Comparison of ENCODE assay signal across 1 cellular context in the genomic region with DNA sequence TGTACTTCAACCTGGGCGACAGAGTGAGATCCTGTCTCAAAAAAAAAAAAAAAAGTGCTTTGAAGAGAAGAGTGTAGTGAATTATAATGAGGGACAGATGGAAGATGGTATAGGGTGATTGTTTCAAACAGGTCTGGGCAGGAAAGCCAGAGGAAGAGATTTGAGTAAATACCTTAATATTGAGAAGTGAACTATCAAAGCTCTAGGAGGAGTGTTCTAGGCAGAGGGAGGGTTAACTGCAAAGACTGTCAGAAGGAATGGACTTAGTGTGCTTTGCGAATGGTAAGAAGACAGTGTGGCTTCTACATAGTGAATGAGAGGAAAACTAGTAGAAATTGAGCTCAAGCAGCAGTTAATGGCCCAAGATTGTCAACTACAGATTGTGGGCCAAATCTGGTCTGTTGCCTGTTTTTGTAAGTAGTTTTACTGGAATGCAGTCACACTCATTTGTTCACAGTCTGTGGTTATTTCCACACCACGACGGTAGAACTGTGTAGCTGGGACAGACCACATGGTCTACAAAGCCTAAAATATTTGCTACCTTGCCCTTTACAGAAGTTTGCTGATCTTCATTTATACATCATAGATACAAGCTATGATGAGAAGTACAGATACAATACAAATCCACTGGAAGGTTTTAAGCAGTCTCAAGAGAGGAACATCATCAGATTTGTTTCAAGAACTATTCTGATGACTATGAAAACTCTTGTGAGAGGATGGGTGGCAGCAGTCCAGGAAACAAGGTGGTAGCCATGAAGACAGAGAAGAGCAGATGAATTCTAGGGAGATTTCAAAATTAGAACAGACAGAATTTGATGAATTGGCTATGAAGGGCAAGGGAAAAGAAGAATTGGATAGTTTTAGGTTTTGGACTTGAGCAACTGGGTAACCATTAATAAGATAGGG.
TF ChIP-seq lines count a peak whose summit lies in the region.

No MANE protein-coding gene starts in this region.

TF ChIP-seq in A549, 52 proteins besides CTCF, POLR2A, EP300 and RAD21 (continued from another document):
- TF ChIP-seq, protein P1, sequence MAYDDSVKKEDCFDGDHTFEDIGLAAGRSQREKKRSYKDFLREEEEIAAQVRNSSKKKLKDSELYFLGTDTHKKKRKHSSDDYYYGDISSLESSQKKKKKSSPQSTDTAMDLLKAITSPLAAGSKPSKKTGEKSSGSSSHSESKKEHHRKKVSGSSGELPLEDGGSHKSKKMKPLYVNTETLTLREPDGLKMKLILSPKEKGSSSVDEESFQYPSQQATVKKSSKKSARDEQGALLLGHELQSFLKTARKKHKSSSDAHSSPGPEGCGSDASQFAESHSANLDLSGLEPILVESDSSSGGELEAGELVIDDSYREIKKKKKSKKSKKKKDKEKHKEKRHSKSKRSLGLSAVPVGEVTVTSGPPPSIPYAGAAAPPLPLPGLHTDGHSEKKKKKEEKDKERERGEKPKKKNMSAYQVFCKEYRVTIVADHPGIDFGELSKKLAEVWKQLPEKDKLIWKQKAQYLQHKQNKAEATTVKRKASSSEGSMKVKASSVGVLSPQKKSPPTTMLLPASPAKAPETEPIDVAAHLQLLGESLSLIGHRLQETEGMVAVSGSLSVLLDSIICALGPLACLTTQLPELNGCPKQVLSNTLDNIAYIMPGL (CRISPR knock-in tag; IDR thresholded peaks at IDR 0.05; ENCODE audit: borderline replicate concordance) = no peak
- TF ChIP-seq KDM5A (IDR thresholded peaks at IDR 0.05) (no peak), ESRRA (IDR thresholded peaks at IDR 0.05; ENCODE audit: borderline replicate concordance, low read length) (no peak), KDM1A (IDR thresholded peaks at IDR 0.05; ENCODE audit: low read depth) (no peak), FOSB (CRISPR knock-in tag; IDR thresholded peaks at IDR 0.05) (no peak), CHD2 (IDR thresholded peaks at IDR 0.05; ENCODE audit: low read length, partially characterized antibody) (no peak), ZSCAN20 (CRISPR knock-in tag; IDR thresholded peaks at IDR 0.05) (no peak), TP53 (CRISPR knock-in tag; IDR thresholded peaks at IDR 0.05) (no peak)
- TF ChIP-seq, protein P2, sequence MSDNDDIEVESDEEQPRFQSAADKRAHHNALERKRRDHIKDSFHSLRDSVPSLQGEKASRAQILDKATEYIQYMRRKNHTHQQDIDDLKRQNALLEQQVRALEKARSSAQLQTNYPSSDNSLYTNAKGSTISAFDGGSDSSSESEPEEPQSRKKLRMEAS (IDR thresholded peaks at IDR 0.05) = no peak
